ENCODE assay signal across 29 cellular contexts in genomic region chr1:3995141-3995780, GRCh38.
"Had no signal": no experiment of that assay in that cellular context is flagged by ENCODE, and none has a peak within 500 bp of the region (broad histone marks: within the 10 kb centered on the region; RNA-seq: fewer than 3 reads in every experiment).

No MANE protein-coding gene starts in this region.

- H3K27me3 ChIP-seq: ovary, right lobe of liver, vagina had no signal

- ATAC-seq: naive thymus-derived CD8-positive, alpha-beta T cell; right lobe of liver; stimulated activated naive CD8-positive, alpha-beta T cell treated with anti-CD3 and anti-CD28 coated beads, Interleukin-15, amount 100 ng/mL, for 72 hours had no signal

- H3K4me1 Mint-ChIP-seq: immature natural killer cell; naive thymus-derived CD8-positive, alpha-beta T cell; stimulated activated naive CD8-positive, alpha-beta T cell treated with anti-CD3 and anti-CD28 coated beads, Interleukin-15, amount 100 ng/mL, for 72 hours had no signal

- H3K36me3 ChIP-seq: esophagus squamous epithelium, ovary, right lobe of liver, suprapubic skin, transverse colon, vagina had no signal

- H3K36me3 Mint-ChIP-seq: immature natural killer cell; naive thymus-derived CD8-positive, alpha-beta T cell had no signal

- H3K9me3 Mint-ChIP-seq: immature natural killer cell had no signal

- H3K27ac Mint-ChIP-seq: immature natural killer cell; naive thymus-derived CD8-positive, alpha-beta T cell; nephron progenitor cell; stimulated activated naive CD8-positive, alpha-beta T cell treated with anti-CD3 and anti-CD28 coated beads, Interleukin-15, amount 100 ng/mL, for 72 hours had no signal

- FAIRE-seq: small intestine had no signal

- H3K9me3 ChIP-seq: esophagus squamous epithelium, ovary, right lobe of liver, suprapubic skin, transverse colon, vagina had no signal

- H3K27ac ChIP-seq: coronary artery, esophagus squamous epithelium, ovary, right lobe of liver, suprapubic skin, transverse colon, vagina had no signal

- H3K4me3 ChIP-seq: coronary artery, esophagus squamous epithelium, ovary, right lobe of liver, suprapubic skin, transverse colon, vagina had no signal

- DNase-seq: dermis blood vessel endothelial cell; effector memory CD4-positive, alpha-beta T cell; erythroblast; esophagus squamous epithelium; foreskin melanocyte; glutamatergic neuron; hypothalamus; immature natural killer cell; islet precursor cell; mammary epithelial cell; mesendoderm; midbrain; naive thymus-derived CD8-positive, alpha-beta T cell; nephron progenitor cell; occipital lobe; retina; right lobe of liver; small intestine; stimulated activated CD4-positive, alpha-beta T cell treated with anti-CD3 and anti-CD28 coated beads, Interleukin-12 subunit alpha, Interleukin-12 subunit beta, amount 100 ng/mL, for 4 hours; stimulated activated CD4-positive, alpha-beta T cell treated with anti-CD3 and anti-CD28 coated beads, Interleukin-1b, Interleukin-23, amount 100 ng/mL, for 48 hours; stimulated activated CD4-positive, alpha-beta T cell treated with anti-CD3 and anti-CD28 coated beads, Interleukin-4, amount 100 ng/mL, for 1 hour; stimulated activated CD8-positive, alpha-beta memory T cell treated with anti-CD3 and anti-CD28 coated beads, Interleukin-4, amount 100 ng/mL, for 48 hours; stimulated activated naive CD4-positive, alpha-beta T cell; stimulated activated naive CD8-positive, alpha-beta T cell treated with anti-CD3 and anti-CD28 coated beads, Interleukin-15, amount 100 ng/mL, for 72 hours; transverse colon had no signal

- H3K4me1 ChIP-seq: esophagus squamous epithelium, right lobe of liver, suprapubic skin, transverse colon, vagina had no signal

- H3K4me3 Mint-ChIP-seq: immature natural killer cell; naive thymus-derived CD8-positive, alpha-beta T cell; nephron progenitor cell; stimulated activated naive CD8-positive, alpha-beta T cell treated with anti-CD3 and anti-CD28 coated beads, Interleukin-15, amount 100 ng/mL, for 72 hours had no signal
